In the genomic region with DNA sequence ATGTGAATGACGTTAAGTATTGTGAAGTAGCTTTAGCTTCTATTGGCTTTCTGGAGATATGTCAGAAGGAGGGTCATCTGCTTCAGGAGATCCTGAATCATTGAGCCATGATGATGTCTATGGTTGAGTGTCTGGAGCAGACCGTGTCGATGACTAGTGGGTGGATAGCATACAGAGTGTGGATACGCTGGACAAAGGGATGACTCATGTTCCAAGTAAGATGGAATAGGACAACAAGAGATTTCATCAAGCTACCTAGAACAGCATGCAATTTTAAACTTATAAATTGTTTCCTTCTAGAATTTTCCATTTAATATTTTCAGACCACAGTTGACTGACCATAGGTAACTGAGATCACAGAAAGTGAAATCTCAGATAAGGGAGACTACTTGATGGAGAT, we compare ENCODE assay signal across 1 cellular context.
TF ChIP-seq lines count a peak whose summit lies in the region.

No MANE protein-coding gene starts in this region.

TF ChIP-seq in K562, 482 proteins besides CTCF, POLR2A, EP300 and RAD21 (continued from another document):
- TF ChIP-seq ZNF311 (CRISPR knock-in tag; IDR thresholded peaks at IDR 0.05) (no peak), TCF3 (CRISPR knock-in tag; IDR thresholded peaks at IDR 0.05) (no peak), FOSL1 (tag; conservative IDR thresholded peaks at IDR 0.05) (peak; percentile 54), TFAM (CRISPR knock-in tag; conservative IDR thresholded peaks at IDR 0.05) (no peak), TCFL5 (CRISPR knock-in tag; conservative IDR thresholded peaks at IDR 0.05) (no peak)
- TF ChIP-seq, protein P1, sequence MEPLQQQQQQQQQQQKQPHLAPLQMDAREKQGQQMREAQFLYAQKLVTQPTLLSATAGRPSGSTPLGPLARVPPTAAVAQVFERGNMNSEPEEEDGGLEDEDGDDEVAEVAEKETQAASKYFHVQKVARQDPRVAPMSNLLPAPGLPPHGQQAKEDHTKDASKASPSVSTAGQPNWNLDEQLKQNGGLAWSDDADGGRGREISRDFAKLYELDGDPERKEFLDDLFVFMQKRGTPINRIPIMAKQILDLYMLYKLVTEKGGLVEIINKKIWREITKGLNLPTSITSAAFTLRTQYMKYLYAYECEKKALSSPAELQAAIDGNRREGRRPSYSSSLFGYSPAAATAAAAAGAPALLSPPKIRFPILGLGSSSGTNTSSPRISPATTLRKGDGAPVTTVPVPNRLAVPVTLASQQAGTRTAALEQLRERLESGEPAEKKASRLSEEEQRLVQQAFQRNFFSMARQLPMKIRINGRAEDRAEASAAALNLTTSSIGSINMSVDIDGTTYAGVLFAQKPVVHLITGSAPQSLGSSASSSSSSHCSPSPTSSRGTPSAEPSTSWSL (CRISPR knock-in tag; IDR thresholded peaks at IDR 0.05; ENCODE audit: borderline replicate concordance) = no peak
- TF ChIP-seq, protein P2, sequence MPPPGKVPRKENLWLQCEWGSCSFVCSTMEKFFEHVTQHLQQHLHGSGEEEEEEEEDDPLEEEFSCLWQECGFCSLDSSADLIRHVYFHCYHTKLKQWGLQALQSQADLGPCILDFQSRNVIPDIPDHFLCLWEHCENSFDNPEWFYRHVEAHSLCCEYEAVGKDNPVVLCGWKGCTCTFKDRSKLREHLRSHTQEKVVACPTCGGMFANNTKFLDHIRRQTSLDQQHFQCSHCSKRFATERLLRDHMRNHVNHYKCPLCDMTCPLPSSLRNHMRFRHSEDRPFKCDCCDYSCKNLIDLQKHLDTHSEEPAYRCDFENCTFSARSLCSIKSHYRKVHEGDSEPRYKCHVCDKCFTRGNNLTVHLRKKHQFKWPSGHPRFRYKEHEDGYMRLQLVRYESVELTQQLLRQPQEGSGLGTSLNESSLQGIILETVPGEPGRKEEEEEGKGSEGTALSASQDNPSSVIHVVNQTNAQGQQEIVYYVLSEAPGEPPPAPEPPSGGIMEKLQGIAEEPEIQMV (tag; conservative IDR thresholded peaks at IDR 0.05; ENCODE audit: low read depth) = no peak
